Comparison of ENCODE assay signal across 31 cellular contexts in genomic region chr11:124887667-124888013, GRCh38. TPM values are rescaled to one million over a fixed set of nuclear protein-coding genes. Genes with fewer than 3 reads are reported as not detected.
"Had no signal": no experiment of that assay in that cellular context is flagged by ENCODE, and none has a peak within 500 bp of the region (broad histone marks: within the 10 kb centered on the region; RNA-seq: fewer than 3 reads in every experiment).

No MANE protein-coding gene starts in this region.

- H3K4me1 ChIP-seq: colonic mucosa, prostate gland, uterus had no signal

- ATAC-seq: heart right ventricle, left colon, left ventricle myocardium superior, lower lobe of right lung, natural killer cell, upper lobe of right lung had no signal

- DNase-seq: dermis blood vessel endothelial cell; effector memory CD4-positive, alpha-beta T cell; erythroblast; esophagus squamous epithelium; foreskin melanocyte; glutamatergic neuron; heart right ventricle; hippocampal formation; kidney glomerular epithelial cell; left colon; left ventricle myocardium superior; lower lobe of right lung; natural killer cell; stimulated activated CD4-positive, alpha-beta T cell treated with anti-CD3 and anti-CD28 coated beads, Interleukin-15, amount 100 ng/mL, for 24 hours; stimulated activated CD4-positive, alpha-beta T cell treated with anti-CD3 and anti-CD28 coated beads, Interleukin-2, amount 100 ng/mL, for 48 hours; stimulated activated naive CD4-positive, alpha-beta T cell; stimulated activated naive CD8-positive, alpha-beta T cell treated with anti-CD3 and anti-CD28 coated beads, Interleukin-15, amount 100 ng/mL, for 72 hours; upper lobe of right lung; uterus had no signal

- H3K9me3 ChIP-seq: colonic mucosa, esophagus squamous epithelium, heart right ventricle, lower lobe of right lung, neutrophil, prostate gland, right atrium auricular region, tibial artery, upper lobe of right lung, uterus had no signal

- H3K27me3 ChIP-seq: colonic mucosa, neutrophil, right atrium auricular region, upper lobe of right lung, uterus had no signal

- H3K27ac ChIP-seq: colonic mucosa, esophagus squamous epithelium, lower lobe of right lung, neutrophil, prostate gland, right atrium auricular region, skin epidermis, tibial artery, upper lobe of right lung, uterus had no signal

- H3K4me3 ChIP-seq: colonic mucosa, esophagus squamous epithelium, heart right ventricle, lower lobe of right lung, prostate gland, right atrium auricular region, skin epidermis, tibial artery, upper lobe of right lung, uterus had no signal

- H3K36me3 ChIP-seq: colonic mucosa, esophagus squamous epithelium, neutrophil, prostate gland, right atrium auricular region, tibial artery, upper lobe of right lung, uterus had no signal

RNA-seq across cellular contexts. Expression of gene ROBO4, which starts 10.0 kb away (rescaled TPM):
- total RNA-seq: chondrocyte, natural killer cell had no signal

RNA-seq across cellular contexts. Expression of gene HEPN1, which starts 31.4 kb away (rescaled TPM):
- total RNA-seq: chondrocyte, colonic mucosa, dermis blood vessel endothelial cell, esophagus squamous epithelium, heart right ventricle, left colon, left ventricle myocardium superior, lower lobe of right lung, mononuclear cell, natural killer cell, neural crest cell, osteocyte, prostate gland, right atrium auricular region, subcutaneous adipose tissue, temporal lobe, upper lobe of right lung, uterus had no signal

RNA-seq across cellular contexts. Expression of gene HEPACAM, which starts 48.2 kb away (rescaled TPM):
- total RNA-seq: chondrocyte, esophagus squamous epithelium, lower lobe of right lung, natural killer cell, neural crest cell, osteocyte, uterus had no signal
